In genomic region chr1:54275349-54275748, GRCh38 we compare ENCODE assay signal across 10 cellular contexts.
DNase-seq lines count a peak whose midpoint lies in the region; ATAC-seq and TF ChIP-seq lines count a peak whose summit lies in the region.
"Had no signal": no experiment of that assay in that cellular context is flagged by ENCODE, and none has a peak within 500 bp of the region (broad histone marks: within the 10 kb centered on the region; RNA-seq: fewer than 3 reads in every experiment).

No MANE protein-coding gene starts in this region.

- peaks cover 24 to 47% of the 10 kb centered on the region in 2 donors for H3K4me1 ChIP-seq in left lung
- peaks cover 29 to 84% (median 73%) of the 10 kb centered on the region in 5 donors for H3K4me1 ChIP-seq in subcutaneous abdominal adipose tissue (ENCODE audit: control insufficient read depth in 5 of 5, insufficient read depth in 5 of 5, low read length in 5 of 5)
- H3K4me1 ChIP-seq in OCI-LY7 (ENCODE audit: insufficient read depth, low read length, poor library complexity, severe bottlenecking): peaks cover 17% of the 10 kb centered on the region

- POLR2A ChIA-PET in OCI-LY7 (lab: Charles Lee): no interaction called here

- H3K27me3 ChIP-seq in MG63 (no peaks in the 10 kb centered on the region), left lung (no peaks in the 10 kb centered on the region), subcutaneous abdominal adipose tissue (ENCODE audit: control insufficient read depth in 5 of 5, insufficient read depth in 4 of 5, low read length in 5 of 5) (no peaks in the 10 kb centered on the region)

- H3K79me2 ChIP-seq in OCI-LY7 (ENCODE audit: insufficient read depth, low read depth, low read length): no peaks in the 10 kb centered on the region

- H3K9me2 ChIP-seq in OCI-LY7 (ENCODE audit: insufficient read depth, low read length): no peaks in the 10 kb centered on the region

- TF ChIP-seq CTCF in left lung (IDR thresholded peaks at IDR 0.05) (no peak), OCI-LY7 (conservative IDR thresholded peaks at IDR 0.05; ENCODE audit: low read length) (no peak)

- ATAC-seq in left lung (peak; percentile 6), HG03432 (IDR thresholded peaks at IDR 0.05; ENCODE audit: unreplicated experiment) (no peak)

- H3K27ac ChIP-seq in left lung (peak overlapping the region; percentile 75 to 81), subcutaneous abdominal adipose tissue (ENCODE audit: low read depth, low read length) (peak overlapping the region; percentile 91), OCI-LY7 (ENCODE audit: low read depth, low read length, poor library complexity, severe bottlenecking) (no peak overlapping the region)

- H3K4me3 ChIP-seq in MG63 (no peak overlapping the region), left lung (no peak overlapping the region), subcutaneous abdominal adipose tissue (ENCODE audit: low read depth in 1 of 5, low read length in 5 of 5) (peak overlapping the region in 3 of 5 donors; percentile 32 to 42 (median 36)), OCI-LY7 (ENCODE audit: low read depth, low read length, poor library complexity, severe bottlenecking) (no peak overlapping the region)

- H3K36me3 ChIP-seq in MG63 (no peaks in the 10 kb centered on the region), left lung (peaks cover 0 to 5% of the 10 kb centered on the region in 2 donors), subcutaneous abdominal adipose tissue (ENCODE audit: control insufficient read depth in 5 of 5, insufficient read depth in 5 of 5, low read length in 5 of 5) (peaks cover 0 to 10% (median 8%) of the 10 kb centered on the region in 5 donors), OCI-LY7 (ENCODE audit: insufficient read depth, low read length) (no peaks in the 10 kb centered on the region)

- H3K9ac ChIP-seq in subcutaneous abdominal adipose tissue (ENCODE audit: low read length in 5 of 5): peak overlapping the region in 3 of 5 donors; percentile 42 to 71 (median 62)

- no peak overlapping the region for H2AFZ ChIP-seq in OCI-LY7 (ENCODE audit: low read length)

- H3K9me3 ChIP-seq in MG63: no peaks in the 10 kb centered on the region
- H3K9me3 ChIP-seq in left lung: no peaks in the 10 kb centered on the region
- no peaks in the 10 kb centered on the region for H3K9me3 ChIP-seq in subcutaneous abdominal adipose tissue (ENCODE audit: control insufficient read depth in 5 of 5, low read length in 5 of 5)
- no peaks in the 10 kb centered on the region for H3K9me3 ChIP-seq in OCI-LY7 (ENCODE audit: low read length)

- CTCF ChIA-PET in OCI-LY7 (lab: Charles Lee; ENCODE audit: unreplicated experiment): no interaction called here

- BruUV-seq in OCI-LY7 (replicated peaks; lab: Mats Ljungman, UMichigan): no TSS peak

- H4K20me1 ChIP-seq in OCI-LY7 (ENCODE audit: insufficient read depth, low read length): no peaks in the 10 kb centered on the region

- peak; percentile 99 for DNase-seq in MG63
- DNase-seq in cerebellar cortex (ENCODE audit: low spot score): peak; percentile 78
- peak in 1 of 2 donors; percentile 42 for DNase-seq in left lung
- no peak for DNase-seq in RKO (ENCODE audit: low spot score)
- no peak for DNase-seq in OCI-LY7 (ENCODE audit: low spot score)
- DNase-seq in HT-29 (ENCODE audit: low spot score): no peak
- DNase-seq: activated CD4-positive, CD25-positive, alpha-beta regulatory T cell treated with anti-CD3 and anti-CD28 coated beads, Interleukin-2, amount 50 U/mL, for 72 hours; MM.1S had no signal

- no peak overlapping the region for H3K4me2 ChIP-seq in OCI-LY7 (ENCODE audit: low read length)

- intact Hi-C loops in left lung (cut with DNase I) (no loop called here), OCI-LY7 (cut with micrococcal nuclease; ENCODE audit: unreplicated experiment) (no loop called here)

Comparison
In these comparisons a context has a peak if more than half of its experiments do, and no peak if none do; other contexts are left out.
1. DNase-seq: peak in MG63 (single experiment) and cerebellar cortex (single experiment); none in RKO (single experiment), OCI-LY7 (single experiment) and HT-29 (single experiment).
2. H3K4me3 ChIP-seq: peak in subcutaneous abdominal adipose tissue (3 of 5); none in MG63 (single experiment), left lung (0 of 2) and OCI-LY7 (single experiment).